In the genomic region with DNA sequence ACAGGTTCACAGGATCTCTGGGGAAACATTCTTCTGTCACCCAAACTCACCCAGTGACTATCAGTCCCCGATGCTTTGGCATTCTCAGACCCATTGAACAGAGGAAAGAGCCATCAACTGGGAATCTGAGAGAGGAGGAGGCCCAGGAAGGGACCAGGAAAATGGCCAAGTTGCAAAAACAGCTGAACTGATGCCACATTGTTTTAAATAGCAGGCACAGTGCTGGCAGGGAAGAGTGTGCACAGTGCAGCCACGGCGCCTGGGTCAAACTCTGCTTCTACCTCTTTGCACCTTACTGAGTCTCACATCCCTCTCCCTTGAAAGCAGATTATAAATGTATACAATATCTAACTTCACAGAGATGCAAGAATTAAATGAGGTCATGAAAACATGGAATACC, we compare ENCODE assay signal across 18 cellular contexts.
DNase-seq lines count a peak whose midpoint lies in the region; ATAC-seq and TF ChIP-seq lines count a peak whose summit lies in the region.
"Had no signal": no experiment of that assay in that cellular context is flagged by ENCODE, and none has a peak within 500 bp of the region (broad histone marks: within the 10 kb centered on the region; RNA-seq: fewer than 3 reads in every experiment).

No MANE protein-coding gene starts in this region.

- H3K4me1 ChIP-seq in GM23338 (ENCODE audit: insufficient read depth) = peaks cover 20% of the 10 kb centered on the region
- H3K4me1 ChIP-seq in adrenal gland (replicated peaks in 1 of 2) = no peaks in the 10 kb centered on the region
- H3K4me1 ChIP-seq: Caco-2 had no signal

- TF ChIP-seq CTCF in GM23338 (conservative IDR thresholded peaks at IDR 0.05; ENCODE audit: low read depth in 2 of 2) (no peak), adrenal gland (IDR thresholded peaks at IDR 0.05) (no peak)

- intact Hi-C loops in adrenal gland (cut with DNase I) = no loop called here

- no peaks in the 10 kb centered on the region for H3K79me2 ChIP-seq in GM23338 (replicated peaks; ENCODE audit: insufficient read depth)

- H2AFZ ChIP-seq in GM23338 = no peak overlapping the region

- no peaks in the 10 kb centered on the region for H3K9me3 Mint-ChIP-seq in GM23338
- H3K9me3 Mint-ChIP-seq: activated T-helper 17 cell treated with anti-CD3 and anti-CD28 coated beads, Interleukin-2, amount 50 U/mL, for 72 hours; immature natural killer cell had no signal

- peaks cover 30% of the 10 kb centered on the region for H3K4me1 Mint-ChIP-seq in GM23338

- no peaks in the 10 kb centered on the region; the same call in 2 of the 3 replicates for H3K36me3 Mint-ChIP-seq in GM23338 (ENCODE audit: low read depth)
- H3K36me3 Mint-ChIP-seq: immature natural killer cell had no signal

- H3K4me3 ChIP-seq in GM23338 (no peak overlapping the region), adrenal gland (no peak overlapping the region)
- H3K4me3 ChIP-seq: GM12878, MG63 had no signal

- H4K20me1 ChIP-seq in GM23338 (replicated peaks; ENCODE audit: insufficient read depth) = no peaks in the 10 kb centered on the region

- H3K27ac ChIP-seq in GM23338 (ENCODE audit: low read depth) (no peak overlapping the region), adrenal gland (no peak overlapping the region)

- 73 to 81% (median 74%) methylated on average over 3 of the region's 3 CpGs for WGBS in adrenal gland, 4 donors

- no peak overlapping the region for H3K4me3 Mint-ChIP-seq in GM23338
- H3K4me3 Mint-ChIP-seq: activated T-helper 17 cell treated with anti-CD3 and anti-CD28 coated beads, Interleukin-2, amount 50 U/mL, for 72 hours; immature natural killer cell; T-helper 1 cell treated with Interleukin-12 subunit alpha and Interleukin-12 subunit beta and Interleukin-4 antibody, amounts not matched to agents 30 μg/mL and 1 μg/mL, for 36 hours had no signal

- peaks cover 3% of the 10 kb centered on the region for H3K27me3 Mint-ChIP-seq in GM23338 (ENCODE audit: insufficient read depth, low read depth, poor library complexity)

- no peaks in the 10 kb centered on the region for H3K9me3 ChIP-seq in adrenal gland (replicated peaks in 1 of 3)
- H3K9me3 ChIP-seq: Caco-2, MG63 had no signal

- no peaks in the 10 kb centered on the region for H3K9me2 ChIP-seq in GM23338 (ENCODE audit: insufficient read depth)

- DNase-seq in GM23338 (ENCODE audit: low spot score) = no peak
- peak; percentile 92 for DNase-seq in cerebellar cortex (ENCODE audit: low spot score)
- peak; percentile 81 for DNase-seq in inferior parietal cortex (ENCODE audit: extremely low spot score)
- DNase-seq in pons (ENCODE audit: low spot score) = peak; percentile 90
- no peak for DNase-seq in adrenal gland
- DNase-seq: activated CD4-positive, alpha-beta T cell treated with anti-CD3 and anti-CD28 coated beads for 1 hour; Caco-2; GDM1; immature natural killer cell; MG63; NCI-H187; stimulated activated CD4-positive, alpha-beta T cell treated with anti-CD3 and anti-CD28 coated beads, Interleukin-2, amount 100 ng/mL, for 48 hours had no signal

- peak overlapping the region; percentile 41; the same call in 1 of the 2 replicates for H3K4me2 ChIP-seq in GM23338

- H3K36me3 ChIP-seq in GM23338 (ENCODE audit: insufficient read depth) (no peaks in the 10 kb centered on the region; the same call in 1 of the 2 replicates), adrenal gland (replicated peaks in 1 of 2) (no peaks in the 10 kb centered on the region)
- H3K36me3 ChIP-seq: MG63 had no signal

- no peak overlapping the region; the same call in 1 of the 2 replicates for H3K27ac Mint-ChIP-seq in GM23338
- H3K27ac Mint-ChIP-seq: activated T-helper 17 cell treated with anti-CD3 and anti-CD28 coated beads, Interleukin-2, amount 50 U/mL, for 72 hours; immature natural killer cell; T-helper 1 cell treated with Interleukin-12 subunit alpha and Interleukin-12 subunit beta and Interleukin-4 antibody, amounts not matched to agents 30 μg/mL and 1 μg/mL, for 36 hours had no signal

- H3K27me3 ChIP-seq in GM23338 (ENCODE audit: insufficient read depth) = no peaks in the 10 kb centered on the region
- H3K27me3 ChIP-seq in adrenal gland = no peaks in the 10 kb centered on the region
- H3K27me3 ChIP-seq: MG63 had no signal

- TF ChIP-seq POLR2A in adrenal gland (IDR thresholded peaks at IDR 0.05) = no peak

- no peaks in the 10 kb centered on the region for H3F3A ChIP-seq in GM23338 (replicated peaks; ENCODE audit: low read depth)

- ATAC-seq in GM23338 (no peak), HG02610 (IDR thresholded peaks at IDR 0.05; ENCODE audit: unreplicated experiment) (no peak), GM21786 (IDR thresholded peaks at IDR 0.05; ENCODE audit: unreplicated experiment) (no peak), GM21390 (IDR thresholded peaks at IDR 0.05; ENCODE audit: unreplicated experiment) (no peak)
- ATAC-seq: activated T-helper 17 cell treated with anti-CD3 and anti-CD28 coated beads, Interleukin-2, amount 50 U/mL, for 72 hours; GM12878 had no signal

TF ChIP-seq in GM23338, 12 proteins besides CTCF, POLR2A, EP300 and RAD21 (continues in another document):
- TF ChIP-seq ZNF462 (CRISPR knock-in tag; IDR thresholded peaks at IDR 0.05) = no peak
- TF ChIP-seq STAT1 (IDR thresholded peaks at IDR 0.05; ENCODE audit: unreplicated experiment) = no peak
- no peak for TF ChIP-seq ZNF331 (CRISPR knock-in tag; IDR thresholded peaks at IDR 0.05; ENCODE audit: low read depth)
- no peak for TF ChIP-seq POLR2AphosphoS5 (IDR thresholded peaks at IDR 0.05; ENCODE audit: low read depth)
- TF ChIP-seq EZH2phosphoT487 (IDR thresholded peaks at IDR 0.05; ENCODE audit: unreplicated experiment) = no peak
- no peak for TF ChIP-seq EZH2 (IDR thresholded peaks at IDR 0.05; ENCODE audit: low read depth, unreplicated experiment)
- TF ChIP-seq ZNF114 (CRISPR knock-in tag; IDR thresholded peaks at IDR 0.05) = no peak

Comparison
In these comparisons a context has a peak if more than half of its experiments do, and no peak if none do; other contexts are left out.
1. DNase-seq: peak in cerebellar cortex (single experiment), inferior parietal cortex (single experiment) and pons (single experiment); none in GM23338 (single experiment) and adrenal gland (0 of 7).